In genomic region chr7:90708841-90709317, GRCh38 we compare ENCODE assay signal across 8 cellular contexts.
DNase-seq lines count a peak whose midpoint lies in the region; ATAC-seq, FAIRE-seq and TF ChIP-seq lines count a peak whose summit lies in the region.

No MANE protein-coding gene starts in this region.

- peak; percentile 33 for TF ChIP-seq CTCF in AG09319 (IDR thresholded peaks at IDR 0.05; ENCODE audit: low read depth, low read length)
- TF ChIP-seq CTCF in nephron progenitor cell (IDR thresholded peaks at IDR 0.05): peak; percentile 55

- H3K27ac ChIP-seq in caudate nucleus (ENCODE audit: low read depth, low read length): peak overlapping the region; percentile 20

- DNase-seq in AG09319 (ENCODE audit: extremely low read depth, low read depth): no peak
- peak; percentile 42 for DNase-seq in NCI-H146 treated with DMSO at 0.1 percent for 48 hours (lab: John Stamatoyannopoulos, UW; ENCODE audit: unreplicated experiment)
- peak in 21 of 61 donors; percentile 2 to 71 (median 17) for DNase-seq in caudate nucleus (lab: John Stamatoyannopoulos, UW)
- peak; percentile 10 for DNase-seq in nephron progenitor cell
- DNase-seq in GM12892 (ENCODE audit: insufficient read length): no peak
- no peak for DNase-seq in activated CD8-positive, alpha-beta memory T cell treated with anti-CD3 and anti-CD28 coated beads, Interleukin-2, amount 50 U/mL, for 4 hours

- H3K4me3 Mint-ChIP-seq in nephron progenitor cell: no peak overlapping the region

- H3K9me3 Mint-ChIP-seq in nephron progenitor cell: peaks cover 3% of the 10 kb centered on the region

- FAIRE-seq in GM12892 (lab: Jason Lieb, UNC): no peak

- no peak for TF ChIP-seq POLR2A in GM12892 (IDR thresholded peaks at IDR 0.05; ENCODE audit: low read depth, low read length)

- no peak overlapping the region for H3K27ac Mint-ChIP-seq in nephron progenitor cell

- no peaks in the 10 kb centered on the region for H3K36me3 Mint-ChIP-seq in nephron progenitor cell (ENCODE audit: low read depth)

- H3K27me3 Mint-ChIP-seq in nephron progenitor cell (ENCODE audit: low read depth, poor library complexity): peaks cover 3% of the 10 kb centered on the region

- ATAC-seq in GM18519 (IDR thresholded peaks at IDR 0.05; ENCODE audit: low FRiP score, unreplicated experiment) (peak; percentile 62), HG02840 (IDR thresholded peaks at IDR 0.05; ENCODE audit: low FRiP score, unreplicated experiment) (peak; percentile 68)

- H3K4me1 Mint-ChIP-seq in nephron progenitor cell: peaks cover 56% of the 10 kb centered on the region

Comparison
In these comparisons a context has a peak if more than half of its experiments do, and no peak if none do; other contexts are left out.
1. DNase-seq: peak in NCI-H146 treated with DMSO at 0.1 percent for 48 hours (single experiment) and nephron progenitor cell (single experiment); none in AG09319 (single experiment), GM12892 (single experiment) and activated CD8-positive, alpha-beta memory T cell treated with anti-CD3 and anti-CD28 coated beads, Interleukin-2, amount 50 U/mL, for 4 hours (single experiment).